26 cellular contexts compared by ENCODE assay signal in genomic region chr7:53607961-53608360, GRCh38.
"Had no signal": no experiment of that assay in that cellular context is flagged by ENCODE, and none has a peak within 500 bp of the region (broad histone marks: within the 10 kb centered on the region; RNA-seq: fewer than 3 reads in every experiment).

No MANE protein-coding gene starts in this region.

- H3K27ac ChIP-seq: neutrophil, pancreas, psoas muscle, skin epidermis, spleen, thoracic aorta, thyroid gland, tibial nerve, upper lobe of left lung, vagina had no signal

- H3K36me3 ChIP-seq: neutrophil, pancreas, spleen, thoracic aorta, thyroid gland, tibial nerve, upper lobe of left lung, vagina had no signal

- H3K4me1 ChIP-seq: pancreas, psoas muscle, spleen, thyroid gland, tibial nerve, upper lobe of left lung, vagina had no signal

- H3K9me3 ChIP-seq: neutrophil, pancreas, psoas muscle, thoracic aorta, thyroid gland, tibial nerve, upper lobe of left lung, vagina had no signal

- FAIRE-seq: pancreas, urothelium cell line had no signal

- H3K4me3 ChIP-seq: pancreas, psoas muscle, skin epidermis, smooth muscle cell, spleen, thoracic aorta, thyroid gland, tibial nerve, upper lobe of left lung, vagina had no signal

- DNase-seq: naive thymus-derived CD8-positive, alpha-beta T cell; nephron progenitor cell; nucleus accumbens; pancreas; psoas muscle; right cardiac atrium; spleen; stimulated activated CD4-positive, alpha-beta T cell treated with anti-CD3 and anti-CD28 coated beads, Interleukin-12 subunit alpha, Interleukin-12 subunit beta, amount 100 ng/mL, for 4 hours; stimulated activated CD4-positive, alpha-beta T cell treated with anti-CD3 and anti-CD28 coated beads, Interleukin-1b, Interleukin-23, amount 100 ng/mL, for 48 hours; stimulated activated CD4-positive, alpha-beta T cell treated with anti-CD3 and anti-CD28 coated beads, Interleukin-4, amount 100 ng/mL, for 1 hour; stimulated activated CD4-positive, alpha-beta T cell treated with anti-CD3 and anti-CD28 coated beads, Interleukin-4, amount 100 ng/mL, for 4 hours; stimulated activated CD8-positive, alpha-beta memory T cell treated with anti-CD3 and anti-CD28 coated beads, Interleukin-4, amount 100 ng/mL, for 48 hours; stimulated activated naive CD4-positive, alpha-beta T cell; stimulated activated naive CD8-positive, alpha-beta T cell treated with anti-CD3 and anti-CD28 coated beads, Interleukin-15, amount 100 ng/mL, for 72 hours; stimulated activated naive CD8-positive, alpha-beta T cell treated with anti-CD3 and anti-CD28 coated beads, Interleukin-15, Interleukin-2, amounts not matched to agents 100 U/mL and 50 U/mL, for 24 hours; substantia nigra; thyroid gland; trophoblast cell; upper lobe of left lung had no signal
